Comparison of ENCODE assay signal across 8 cellular contexts in the genomic region with DNA sequence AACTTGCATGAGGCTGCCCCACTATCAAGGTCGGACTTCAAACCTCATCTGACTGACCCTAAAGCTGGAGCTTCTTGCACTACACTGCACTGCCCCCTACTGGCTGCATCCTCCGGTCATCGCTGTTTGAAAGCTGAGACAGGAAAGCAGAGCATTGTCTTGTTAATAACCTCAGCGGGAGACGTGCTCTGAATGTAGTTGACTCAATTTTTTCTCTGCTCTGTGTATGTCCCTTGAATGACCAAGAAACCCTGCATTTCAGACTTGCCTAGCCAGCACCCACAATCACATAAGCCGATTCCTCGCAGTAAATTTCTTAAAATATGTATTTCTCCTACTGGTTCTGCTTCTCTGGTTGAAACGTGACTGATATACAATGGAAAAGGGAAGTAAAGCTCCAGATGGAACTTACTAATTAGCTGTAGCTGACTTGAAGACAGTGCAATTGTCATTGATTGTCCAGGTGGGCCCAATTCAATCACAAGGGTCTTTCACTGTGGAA. TPM values are rescaled to one million over a fixed set of nuclear protein-coding genes. Genes with fewer than 3 reads are reported as not detected.
DNase-seq lines count a peak whose midpoint lies in the region; ATAC-seq, FAIRE-seq and TF ChIP-seq lines count a peak whose summit lies in the region.

No MANE protein-coding gene starts in this region.

- H3K27me3 Mint-ChIP-seq in brain: peaks cover 7% of the 10 kb centered on the region

- DNase-seq in A172 (ENCODE audit: low spot score): peak; percentile 80
- DNase-seq in NCI-H2081 treated with DMSO at 0.1 percent for 48 hours (lab: John Stamatoyannopoulos, UW): peak; percentile 73
- peak; percentile 79 for DNase-seq in stimulated activated CD4-positive, alpha-beta T cell treated with anti-CD3 and anti-CD28 coated beads, Interleukin-12 subunit alpha, Interleukin-12 subunit beta, amount 100 ng/mL, for 4 hours

- H3K9me3 Mint-ChIP-seq in brain: peaks cover 6 to 8% (median 7%) of the 10 kb centered on the region in 5 experiments

- peak overlapping the region in 2 of 5 experiments; percentile 16 to 37 for H3K27ac Mint-ChIP-seq in brain

- H3K9ac ChIP-seq in iPS-15b (ENCODE audit: low read depth, low read length): no peak overlapping the region

- H3K36me3 Mint-ChIP-seq in brain: no peaks in the 10 kb centered on the region

- no peaks in the 10 kb centered on the region for H3K9me3 ChIP-seq in iPS-15b (ENCODE audit: control insufficient read depth, insufficient read depth, low read length)

- peaks cover 8% of the 10 kb centered on the region for H3K4me1 Mint-ChIP-seq in brain

- H3K4me3 ChIP-seq in iPS-15b (ENCODE audit: low read depth, low read length): peak overlapping the region; percentile 9

- H3K27me3 ChIP-seq in iPS-15b (ENCODE audit: control insufficient read depth, insufficient read depth, low read length): no peaks in the 10 kb centered on the region

- TF ChIP-seq POLR2A in GM18505 (IDR thresholded peaks at IDR 0.05; ENCODE audit: borderline replicate concordance, extremely low read depth, insufficient read depth, insufficient read length): no peak

- peak; percentile 91 to 93 for TF ChIP-seq CTCF in brain (conservative IDR thresholded peaks at IDR 0.05)

- H3K4me3 Mint-ChIP-seq in brain: peak overlapping the region in 2 of 5 experiments; percentile 11 to 13

- H3K4me1 ChIP-seq in iPS-15b (ENCODE audit: control insufficient read depth, insufficient read depth, low read length): peaks cover 8% of the 10 kb centered on the region

- peak; percentile 72 for ATAC-seq in GM18505 (IDR thresholded peaks at IDR 0.05; ENCODE audit: unreplicated experiment)
- peak; percentile 80 for ATAC-seq in HG03045 (IDR thresholded peaks at IDR 0.05; ENCODE audit: unreplicated experiment)

- H3K36me3 ChIP-seq in iPS-15b (ENCODE audit: control insufficient read depth, insufficient read depth, low read length): no peaks in the 10 kb centered on the region

- FAIRE-seq in TTC549 (lab: Jason Lieb, UNC): peak; percentile 11

RNA-seq across cellular contexts. Expression of a gene that starts 27.8 kb away (rescaled TPM):
- total RNA-seq in A172 (2014; rRNA removed; shearing (Covaris generic)): not detected in 2 replicates
- polyA plus RNA-seq in brain (ENCODE audit: insufficient read depth, low read depth, low replicate concordance): not detected

RNA-seq across cellular contexts. Expression of a gene that starts 36.3 kb away (rescaled TPM):
- 31.1 and 32.3 TPM in 2 replicates for total RNA-seq in A172 (2014; rRNA removed; shearing (Covaris generic))
- polyA plus RNA-seq in brain (ENCODE audit: insufficient read depth, low read depth, low replicate concordance): 55.2 TPM

Comparison
In these comparisons a context has a peak if more than half of its experiments do, and no peak if none do; other contexts are left out.
1. Peak in every context shown above with its lines: DNase-seq, ATAC-seq and H3K4me3 ChIP-seq.